ENCODE assay signal across 8 cellular contexts in the genomic region with DNA sequence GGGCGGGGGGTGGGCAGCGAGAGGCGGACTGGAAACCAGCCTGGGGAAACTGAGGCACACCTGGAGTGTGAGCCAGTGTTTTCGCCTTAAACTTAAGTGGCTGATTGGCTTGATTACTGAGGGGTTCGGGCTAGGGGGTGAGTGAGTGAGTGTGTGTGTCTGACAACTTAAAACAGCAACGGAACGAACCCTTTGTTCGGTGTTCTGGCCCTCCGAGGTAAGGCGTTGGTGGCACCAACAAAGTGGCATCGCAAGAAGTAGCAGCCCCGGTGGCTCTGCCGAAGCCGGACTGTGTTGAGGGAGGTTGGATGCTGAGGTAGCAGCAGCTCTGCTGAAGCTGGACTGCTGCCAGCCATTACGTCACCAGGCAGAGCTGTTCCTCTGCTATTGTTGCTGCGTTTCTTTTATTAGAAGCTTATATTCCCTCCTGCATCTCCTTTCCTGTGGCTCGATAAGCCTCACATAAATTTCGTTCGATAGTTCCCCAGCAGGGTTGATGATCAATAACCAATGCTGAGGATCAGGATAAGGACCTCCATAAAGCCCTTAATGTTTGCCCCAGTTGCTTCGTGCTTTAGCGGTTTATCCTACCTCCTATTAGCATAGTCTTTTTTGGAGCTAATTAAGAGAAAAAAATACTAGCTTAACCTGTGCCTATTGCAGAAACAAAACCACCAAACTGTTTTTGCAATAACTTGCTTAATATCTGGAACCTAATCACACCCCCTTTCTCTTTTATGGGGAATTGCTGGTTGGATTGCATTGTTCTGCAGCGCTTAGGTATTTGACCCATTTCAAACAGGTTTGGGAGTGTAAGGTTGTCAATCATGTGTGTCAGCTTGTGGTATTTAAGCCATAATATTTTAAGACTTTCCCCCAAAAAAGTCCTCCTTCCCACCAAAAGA. TPM values are rescaled to one million over a fixed set of nuclear protein-coding genes. Genes with fewer than 3 reads are reported as not detected.
DNase-seq lines count a peak whose midpoint lies in the region; ATAC-seq and TF ChIP-seq lines count a peak whose summit lies in the region.

No MANE protein-coding gene starts in this region.

- peak in 1 of 2 donors; percentile 64 for TF ChIP-seq POLR2A in thyroid gland (IDR thresholded peaks at IDR 0.05)

- no peak overlapping the region for H4K12ac ChIP-seq in trophoblast cell (ENCODE audit: low read depth, low read length)

- peak in 1 of 6 experiments; percentile 9 for TF ChIP-seq CTCF in thyroid gland (IDR thresholded peaks at IDR 0.05)

- H3K4me3 ChIP-seq in trophoblast cell (ENCODE audit: low read depth, low read length) (peak overlapping the region; percentile 87), thyroid gland (replicated peaks in 1 of 3) (peak overlapping the region; percentile 22 to 62 (median 42))

- no peaks in the 10 kb centered on the region for H3K79me2 ChIP-seq in trophoblast cell (ENCODE audit: control insufficient read depth, insufficient read depth, low read length, poor library complexity)

- H3K9ac ChIP-seq in trophoblast cell (ENCODE audit: low read length) = peak overlapping the region; percentile 12

- H2BK12ac ChIP-seq in trophoblast cell (ENCODE audit: low read length) = no peak overlapping the region

- DNase-seq in GM04503 (ENCODE audit: low read depth) = peak; percentile 21
- DNase-seq in NCI-H1436 (lab: John Stamatoyannopoulos, UW) = peak; percentile 88
- peak; percentile 68 to 76 (median 71) for DNase-seq in T-helper 17 cell
- DNase-seq in left cardiac atrium = peak; percentile 91
- DNase-seq in trophoblast cell = peak; percentile 75 to 77
- peak; percentile 89 to 90 for DNase-seq in thyroid gland

- no CpG with 5 or more reads among the region's 22 CpGs for WGBS in trophoblast cell (ENCODE audit: extremely low coverage, insufficient coverage, insufficient read length)
- 6 to 7% methylated on average over 19 to 21 of the region's 22 CpGs for WGBS in thyroid gland, 2 donors

- peak overlapping the region; percentile 38 for H2AFZ ChIP-seq in trophoblast cell (ENCODE audit: insufficient read depth, low read length, poor library complexity)

- peak overlapping the region; percentile 98 for H3K27ac Mint-ChIP-seq in T-helper 17 cell

- H3K4me2 ChIP-seq in trophoblast cell (ENCODE audit: low read length) = peak overlapping the region; percentile 98

- no peak overlapping the region for H4K8ac ChIP-seq in trophoblast cell (ENCODE audit: low read depth, low read length)

- H3K4me1 ChIP-seq in trophoblast cell (ENCODE audit: control insufficient read depth in 1 of 2, insufficient read depth in 2 of 2, low read length in 2 of 2) (peaks cover 0 to 2% of the 10 kb centered on the region in 2 experiments), thyroid gland (peaks cover 8 to 10% of the 10 kb centered on the region in 2 donors)

- no peaks in the 10 kb centered on the region for H3K9me3 ChIP-seq in T-helper 17 cell (ENCODE audit: control insufficient read depth, low read length, poor library complexity, severe bottlenecking)
- H3K9me3 ChIP-seq in trophoblast cell (ENCODE audit: insufficient read depth, low read depth, low read length) = no peaks in the 10 kb centered on the region
- H3K9me3 ChIP-seq in thyroid gland = no peaks in the 10 kb centered on the region

- H2BK120ac ChIP-seq in trophoblast cell (ENCODE audit: insufficient read depth, low read length, poor library complexity) = no peak overlapping the region

- H3K4me3 Mint-ChIP-seq in T-helper 17 cell = peak overlapping the region; percentile 95

- H3K18ac ChIP-seq in trophoblast cell (ENCODE audit: low read length) = no peak overlapping the region

- H3K36me3 Mint-ChIP-seq in T-helper 17 cell (ENCODE audit: low read depth) = no peaks in the 10 kb centered on the region

- no peak overlapping the region for H2BK5ac ChIP-seq in trophoblast cell (ENCODE audit: low read depth, low read length, poor library complexity)

- no peak overlapping the region for H2AK5ac ChIP-seq in trophoblast cell (ENCODE audit: low read length)

- no peaks in the 10 kb centered on the region for H3K79me1 ChIP-seq in trophoblast cell (ENCODE audit: low read length)

- H3K27me3 ChIP-seq in trophoblast cell (ENCODE audit: insufficient read depth, low read length) = no peaks in the 10 kb centered on the region
- no peaks in the 10 kb centered on the region for H3K27me3 ChIP-seq in thyroid gland

- no peak overlapping the region for H4K91ac ChIP-seq in trophoblast cell (ENCODE audit: low read depth, low read length)

- H3K36me3 ChIP-seq in trophoblast cell (ENCODE audit: control insufficient read depth in 1 of 2, insufficient read depth in 2 of 2, low read length in 2 of 2) (no peaks in the 10 kb centered on the region), thyroid gland (no peaks in the 10 kb centered on the region)

- H3K4ac ChIP-seq in trophoblast cell (ENCODE audit: low read depth, low read length) = no peak overlapping the region

- no peak overlapping the region for H3K14ac ChIP-seq in trophoblast cell (ENCODE audit: low read length)

- ATAC-seq in T-helper 17 cell = peak; percentile 8
- ATAC-seq in left cardiac atrium = peak; percentile 17 to 37
- ATAC-seq in HG02970 (IDR thresholded peaks at IDR 0.05; ENCODE audit: low FRiP score, unreplicated experiment) = no peak

- H3K27me3 Mint-ChIP-seq in T-helper 17 cell = no peaks in the 10 kb centered on the region

- H3K23ac ChIP-seq in trophoblast cell (ENCODE audit: low read length) = no peak overlapping the region

- peaks cover 16% of the 10 kb centered on the region for H3K4me1 Mint-ChIP-seq in T-helper 17 cell

- H3K27ac ChIP-seq in angular gyrus (ENCODE audit: low read depth, low read length) (peak overlapping the region; percentile 86), trophoblast cell (ENCODE audit: low read depth, low read length) (no peak overlapping the region), thyroid gland (peak overlapping the region in 2 of 3 donors; percentile 83 to 85)

- intact Hi-C loops in left cardiac atrium (cut with DNase I) = loop anchor here in 1 of 2 donors (5.0 kb wide), 1 partner anchor 143 kb away; a partner anchor contains a TSS
- intact Hi-C loops in thyroid gland (cut with DNase I) = loop anchor here (5.0 kb wide), 1 partner anchor 148 kb away; no protein-coding TSS in a partner anchor

RNA-seq across cellular contexts. Expression of a gene that starts 1.3 kb away (rescaled TPM):
- under 1 TPM; 0.37 to 0.70 TPM for total RNA-seq in T-helper 17 cell
- under 1 TPM; 0.52 to 0.74 TPM for total RNA-seq in left cardiac atrium
- 1.4 and 1.6 TPM in 2 replicates for polyA plus RNA-seq in trophoblast cell (2013)
- 1 to 10 TPM in 2 of 4 donors, under 1 TPM in 2; 0.20 to 1.4 (median 1.1) TPM for total RNA-seq in thyroid gland

RNA-seq across cellular contexts. Expression of a gene that starts 1.6 kb away (rescaled TPM):
- 10 to 100 TPM in 1 of 2 donors, 1 to 10 TPM in 1; 9.4 to 13.7 TPM for total RNA-seq in T-helper 17 cell
- total RNA-seq in left cardiac atrium = 1 to 10 TPM; 4.6 to 6.2 TPM
- polyA plus RNA-seq in trophoblast cell (2013) = 3.2 and 3.4 TPM in 2 replicates
- 10 to 100 TPM in 1 of 4 donors, 1 to 10 TPM in 3; 3.7 to 14.1 (median 7.4) TPM for total RNA-seq in thyroid gland

Comparison
In these comparisons a context has a peak if more than half of its experiments do, and no peak if none do; other contexts are left out.
1. DNase-seq: peak in every context shown above with its lines; median percentile 91 in left cardiac atrium; 90 in thyroid gland; 88 in NCI-H1436; 76 in trophoblast cell; 71 in T-helper 17 cell; 21 in GM04503.